In genomic region chr5:181159286-181160143, GRCh38 we compare ENCODE assay signal across 1 cellular context.
A peak's percentile ranks its signal among the peaks of the same experiment; 100 is the strongest.
TF ChIP-seq lines count a peak whose summit lies in the region.

No MANE protein-coding gene starts in this region.

TF ChIP-seq in HepG2, 621 proteins besides CTCF, POLR2A, EP300 and RAD21 (continued from another document and continues in another):
- TF ChIP-seq, protein P1, sequence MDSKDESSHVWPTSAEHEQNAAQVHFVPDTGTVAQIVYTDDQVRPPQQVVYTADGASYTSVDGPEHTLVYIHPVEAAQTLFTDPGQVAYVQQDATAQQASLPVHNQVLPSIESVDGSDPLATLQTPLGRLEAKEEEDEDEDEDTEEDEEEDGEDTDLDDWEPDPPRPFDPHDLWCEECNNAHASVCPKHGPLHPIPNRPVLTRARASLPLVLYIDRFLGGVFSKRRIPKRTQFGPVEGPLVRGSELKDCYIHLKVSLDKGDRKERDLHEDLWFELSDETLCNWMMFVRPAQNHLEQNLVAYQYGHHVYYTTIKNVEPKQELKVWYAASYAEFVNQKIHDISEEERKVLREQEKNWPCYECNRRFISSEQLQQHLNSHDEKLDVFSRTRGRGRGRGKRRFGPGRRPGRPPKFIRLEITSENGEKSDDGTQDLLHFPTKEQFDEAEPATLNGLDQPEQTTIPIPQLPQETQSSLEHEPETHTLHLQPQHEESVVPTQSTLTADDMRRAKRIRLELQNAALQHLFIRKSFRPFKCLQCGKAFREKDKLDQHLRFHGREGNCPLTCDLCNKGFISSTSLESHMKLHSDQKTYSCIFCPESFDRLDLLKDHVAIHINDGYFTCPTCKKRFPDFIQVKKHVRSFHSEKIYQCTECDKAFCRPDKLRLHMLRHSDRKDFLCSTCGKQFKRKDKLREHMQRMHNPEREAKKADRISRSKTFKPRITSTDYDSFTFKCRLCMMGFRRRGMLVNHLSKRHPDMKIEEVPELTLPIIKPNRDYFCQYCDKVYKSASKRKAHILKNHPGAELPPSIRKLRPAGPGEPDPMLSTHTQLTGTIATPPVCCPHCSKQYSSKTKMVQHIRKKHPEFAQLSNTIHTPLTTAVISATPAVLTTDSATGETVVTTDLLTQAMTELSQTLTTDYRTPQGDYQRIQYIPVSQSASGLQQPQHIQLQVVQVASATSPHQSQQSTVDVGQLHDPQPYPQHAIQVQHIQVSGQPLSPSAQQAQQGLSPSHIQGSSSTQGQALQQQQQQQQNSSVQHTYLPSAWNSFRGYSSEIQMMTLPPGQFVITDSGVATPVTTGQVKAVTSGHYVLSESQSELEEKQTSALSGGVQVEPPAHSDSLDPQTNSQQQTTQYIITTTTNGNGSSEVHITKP (CRISPR knock-in tag; IDR thresholded peaks at IDR 0.05; ENCODE audit: low read depth), result no peak
- TF ChIP-seq SUZ12 (IDR thresholded peaks at IDR 0.05; ENCODE audit: low read depth, low read length), result no peak
- TF ChIP-seq PBX2 (CRISPR knock-in tag; IDR thresholded peaks at IDR 0.05), result no peak
- TF ChIP-seq ZNF337 (CRISPR knock-in tag; IDR thresholded peaks at IDR 0.05; ENCODE audit: borderline replicate concordance, low read depth), result no peak
- no peak for TF ChIP-seq TOE1 (CRISPR knock-in tag; IDR thresholded peaks at IDR 0.05)
- peak; percentile 44 for TF ChIP-seq CBX1 (IDR thresholded peaks at IDR 0.05; ENCODE audit: low read depth)
- no peak for TF ChIP-seq FOXJ3 (CRISPR knock-in tag; IDR thresholded peaks at IDR 0.05; ENCODE audit: borderline replicate concordance)
- TF ChIP-seq, protein P2, sequence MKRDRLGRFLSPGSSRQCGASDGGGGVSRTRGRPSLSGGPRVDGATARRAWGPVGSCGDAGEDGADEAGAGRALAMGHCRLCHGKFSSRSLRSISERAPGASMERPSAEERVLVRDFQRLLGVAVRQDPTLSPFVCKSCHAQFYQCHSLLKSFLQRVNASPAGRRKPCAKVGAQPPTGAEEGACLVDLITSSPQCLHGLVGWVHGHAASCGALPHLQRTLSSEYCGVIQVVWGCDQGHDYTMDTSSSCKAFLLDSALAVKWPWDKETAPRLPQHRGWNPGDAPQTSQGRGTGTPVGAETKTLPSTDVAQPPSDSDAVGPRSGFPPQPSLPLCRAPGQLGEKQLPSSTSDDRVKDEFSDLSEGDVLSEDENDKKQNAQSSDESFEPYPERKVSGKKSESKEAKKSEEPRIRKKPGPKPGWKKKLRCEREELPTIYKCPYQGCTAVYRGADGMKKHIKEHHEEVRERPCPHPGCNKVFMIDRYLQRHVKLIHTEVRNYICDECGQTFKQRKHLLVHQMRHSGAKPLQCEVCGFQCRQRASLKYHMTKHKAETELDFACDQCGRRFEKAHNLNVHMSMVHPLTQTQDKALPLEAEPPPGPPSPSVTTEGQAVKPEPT (CRISPR knock-in tag; IDR thresholded peaks at IDR 0.05; ENCODE audit: low read depth), result no peak
- 0 out of 2 replicates have a peak, but pooled peaks have one; percentile 23 for TF ChIP-seq SPEN (CRISPR knock-in tag; IDR thresholded peaks at IDR 0.05; ENCODE audit: low read depth)
- TF ChIP-seq ZNF775 (CRISPR knock-in tag; IDR thresholded peaks at IDR 0.05; ENCODE audit: borderline replicate concordance), result no peak
- TF ChIP-seq, protein P3, sequence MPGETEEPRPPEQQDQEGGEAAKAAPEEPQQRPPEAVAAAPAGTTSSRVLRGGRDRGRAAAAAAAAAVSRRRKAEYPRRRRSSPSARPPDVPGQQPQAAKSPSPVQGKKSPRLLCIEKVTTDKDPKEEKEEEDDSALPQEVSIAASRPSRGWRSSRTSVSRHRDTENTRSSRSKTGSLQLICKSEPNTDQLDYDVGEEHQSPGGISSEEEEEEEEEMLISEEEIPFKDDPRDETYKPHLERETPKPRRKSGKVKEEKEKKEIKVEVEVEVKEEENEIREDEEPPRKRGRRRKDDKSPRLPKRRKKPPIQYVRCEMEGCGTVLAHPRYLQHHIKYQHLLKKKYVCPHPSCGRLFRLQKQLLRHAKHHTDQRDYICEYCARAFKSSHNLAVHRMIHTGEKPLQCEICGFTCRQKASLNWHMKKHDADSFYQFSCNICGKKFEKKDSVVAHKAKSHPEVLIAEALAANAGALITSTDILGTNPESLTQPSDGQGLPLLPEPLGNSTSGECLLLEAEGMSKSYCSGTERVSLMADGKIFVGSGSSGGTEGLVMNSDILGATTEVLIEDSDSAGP (CRISPR knock-in tag; IDR thresholded peaks at IDR 0.05; ENCODE audit: borderline replicate concordance), result no peak
- no peak for TF ChIP-seq ZNF562 (CRISPR knock-in tag; IDR thresholded peaks at IDR 0.05; ENCODE audit: borderline replicate concordance)
- no peak for TF ChIP-seq CHCHD3 (CRISPR knock-in tag; IDR thresholded peaks at IDR 0.05)
- TF ChIP-seq ZKSCAN5 (CRISPR knock-in tag; IDR thresholded peaks at IDR 0.05), result no peak
- TF ChIP-seq, protein P4, sequence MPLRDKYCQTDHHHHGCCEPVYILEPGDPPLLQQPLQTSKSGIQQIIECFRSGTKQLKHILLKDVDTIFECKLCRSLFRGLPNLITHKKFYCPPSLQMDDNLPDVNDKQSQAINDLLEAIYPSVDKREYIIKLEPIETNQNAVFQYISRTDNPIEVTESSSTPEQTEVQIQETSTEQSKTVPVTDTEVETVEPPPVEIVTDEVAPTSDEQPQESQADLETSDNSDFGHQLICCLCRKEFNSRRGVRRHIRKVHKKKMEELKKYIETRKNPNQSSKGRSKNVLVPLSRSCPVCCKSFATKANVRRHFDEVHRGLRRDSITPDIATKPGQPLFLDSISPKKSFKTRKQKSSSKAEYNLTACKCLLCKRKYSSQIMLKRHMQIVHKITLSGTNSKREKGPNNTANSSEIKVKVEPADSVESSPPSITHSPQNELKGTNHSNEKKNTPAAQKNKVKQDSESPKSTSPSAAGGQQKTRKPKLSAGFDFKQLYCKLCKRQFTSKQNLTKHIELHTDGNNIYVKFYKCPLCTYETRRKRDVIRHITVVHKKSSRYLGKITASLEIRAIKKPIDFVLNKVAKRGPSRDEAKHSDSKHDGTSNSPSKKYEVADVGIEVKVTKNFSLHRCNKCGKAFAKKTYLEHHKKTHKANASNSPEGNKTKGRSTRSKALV (CRISPR knock-in tag; IDR thresholded peaks at IDR 0.05), result no peak
- TF ChIP-seq, protein P5, sequence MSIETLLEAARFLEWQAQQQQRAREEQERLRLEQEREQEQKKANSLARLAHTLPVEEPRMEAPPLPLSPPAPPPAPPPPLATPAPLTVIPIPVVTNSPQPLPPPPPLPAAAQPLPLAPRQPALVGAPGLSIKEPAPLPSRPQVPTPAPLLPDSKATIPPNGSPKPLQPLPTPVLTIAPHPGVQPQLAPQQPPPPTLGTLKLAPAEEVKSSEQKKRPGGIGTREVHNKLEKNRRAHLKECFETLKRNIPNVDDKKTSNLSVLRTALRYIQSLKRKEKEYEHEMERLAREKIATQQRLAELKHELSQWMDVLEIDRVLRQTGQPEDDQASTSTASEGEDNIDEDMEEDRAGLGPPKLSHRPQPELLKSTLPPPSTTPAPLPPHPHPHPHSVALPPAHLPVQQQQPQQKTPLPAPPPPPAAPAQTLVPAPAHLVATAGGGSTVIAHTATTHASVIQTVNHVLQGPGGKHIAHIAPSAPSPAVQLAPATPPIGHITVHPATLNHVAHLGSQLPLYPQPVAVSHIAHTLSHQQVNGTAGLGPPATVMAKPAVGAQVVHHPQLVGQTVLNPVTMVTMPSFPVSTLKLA (IDR thresholded peaks at IDR 0.05), result 0 out of 2 replicates have a peak, but pooled peaks have one; percentile 7
- TF ChIP-seq, protein P6, sequence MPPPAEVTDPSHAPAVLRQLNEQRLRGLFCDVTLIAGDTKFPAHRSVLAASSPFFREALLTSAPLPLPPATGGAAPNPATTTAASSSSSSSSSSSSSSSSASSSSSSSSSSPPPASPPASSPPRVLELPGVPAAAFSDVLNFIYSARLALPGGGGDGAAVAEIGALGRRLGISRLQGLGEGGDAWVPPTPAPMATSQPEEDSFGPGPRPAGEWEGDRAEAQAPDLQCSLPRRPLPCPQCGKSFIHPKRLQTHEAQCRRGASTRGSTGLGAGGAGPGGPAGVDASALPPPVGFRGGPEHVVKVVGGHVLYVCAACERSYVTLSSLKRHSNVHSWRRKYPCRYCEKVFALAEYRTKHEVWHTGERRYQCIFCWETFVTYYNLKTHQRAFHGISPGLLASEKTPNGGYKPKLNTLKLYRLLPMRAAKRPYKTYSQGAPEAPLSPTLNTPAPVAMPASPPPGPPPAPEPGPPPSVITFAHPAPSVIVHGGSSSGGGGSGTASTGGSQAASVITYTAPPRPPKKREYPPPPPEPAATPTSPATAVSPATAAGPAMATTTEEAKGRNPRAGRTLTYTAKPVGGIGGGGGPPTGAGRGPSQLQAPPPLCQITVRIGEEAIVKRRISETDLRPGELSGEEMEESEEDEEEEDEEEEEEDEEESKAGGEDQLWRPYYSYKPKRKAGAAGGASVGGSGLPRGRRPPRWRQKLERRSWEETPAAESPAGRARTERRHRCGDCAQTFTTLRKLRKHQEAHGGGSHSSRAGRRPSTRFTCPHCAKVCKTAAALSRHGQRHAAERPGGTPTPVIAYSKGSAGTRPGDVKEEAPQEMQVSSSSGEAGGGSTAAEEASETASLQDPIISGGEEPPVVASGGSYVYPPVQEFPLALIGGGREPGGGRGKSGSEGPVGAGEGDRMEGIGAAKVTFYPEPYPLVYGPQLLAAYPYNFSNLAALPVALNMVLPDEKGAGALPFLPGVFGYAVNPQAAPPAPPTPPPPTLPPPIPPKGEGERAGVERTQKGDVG (CRISPR knock-in tag; IDR thresholded peaks at IDR 0.05; ENCODE audit: borderline replicate concordance), result no peak
- TF ChIP-seq ZNF292 (CRISPR knock-in tag; IDR thresholded peaks at IDR 0.05; ENCODE audit: borderline replicate concordance, low read depth), result no peak
- TF ChIP-seq SMARCE1 (IDR thresholded peaks at IDR 0.05; ENCODE audit: borderline replicate concordance), result no peak
- peak; percentile 23; the same call in 1 of the 2 replicates for TF ChIP-seq SALL1 (CRISPR knock-in tag; IDR thresholded peaks at IDR 0.05)
- no peak for TF ChIP-seq MEF2D (CRISPR knock-in tag; IDR thresholded peaks at IDR 0.05)
- TF ChIP-seq, protein P7, sequence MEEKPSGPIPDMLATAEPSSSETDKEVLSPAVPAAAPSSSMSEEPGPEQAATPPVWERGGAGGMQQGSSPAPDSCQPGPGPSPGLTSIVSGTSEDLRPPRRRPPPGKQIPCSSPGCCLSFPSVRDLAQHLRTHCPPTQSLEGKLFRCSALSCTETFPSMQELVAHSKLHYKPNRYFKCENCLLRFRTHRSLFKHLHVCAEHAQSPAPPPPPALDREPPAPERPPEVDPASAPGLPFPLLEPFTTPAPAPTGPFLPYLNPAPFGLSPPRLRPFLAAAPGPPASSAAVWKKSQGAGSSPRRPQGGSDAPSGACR (CRISPR knock-in tag; IDR thresholded peaks at IDR 0.05), result no peak
- TF ChIP-seq SMC3 (IDR thresholded peaks at IDR 0.05; ENCODE audit: low read length), result peak; percentile 83
- no peak for TF ChIP-seq SNAI1 (CRISPR knock-in tag; IDR thresholded peaks at IDR 0.05; ENCODE audit: borderline replicate concordance)
- no peak for TF ChIP-seq NR3C1 (CRISPR knock-in tag; IDR thresholded peaks at IDR 0.05)
- TF ChIP-seq, protein P8, sequence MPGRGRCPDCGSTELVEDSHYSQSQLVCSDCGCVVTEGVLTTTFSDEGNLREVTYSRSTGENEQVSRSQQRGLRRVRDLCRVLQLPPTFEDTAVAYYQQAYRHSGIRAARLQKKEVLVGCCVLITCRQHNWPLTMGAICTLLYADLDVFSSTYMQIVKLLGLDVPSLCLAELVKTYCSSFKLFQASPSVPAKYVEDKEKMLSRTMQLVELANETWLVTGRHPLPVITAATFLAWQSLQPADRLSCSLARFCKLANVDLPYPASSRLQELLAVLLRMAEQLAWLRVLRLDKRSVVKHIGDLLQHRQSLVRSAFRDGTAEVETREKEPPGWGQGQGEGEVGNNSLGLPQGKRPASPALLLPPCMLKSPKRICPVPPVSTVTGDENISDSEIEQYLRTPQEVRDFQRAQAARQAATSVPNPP (CRISPR knock-in tag; IDR thresholded peaks at IDR 0.05), result no peak
- TF ChIP-seq, protein P9, sequence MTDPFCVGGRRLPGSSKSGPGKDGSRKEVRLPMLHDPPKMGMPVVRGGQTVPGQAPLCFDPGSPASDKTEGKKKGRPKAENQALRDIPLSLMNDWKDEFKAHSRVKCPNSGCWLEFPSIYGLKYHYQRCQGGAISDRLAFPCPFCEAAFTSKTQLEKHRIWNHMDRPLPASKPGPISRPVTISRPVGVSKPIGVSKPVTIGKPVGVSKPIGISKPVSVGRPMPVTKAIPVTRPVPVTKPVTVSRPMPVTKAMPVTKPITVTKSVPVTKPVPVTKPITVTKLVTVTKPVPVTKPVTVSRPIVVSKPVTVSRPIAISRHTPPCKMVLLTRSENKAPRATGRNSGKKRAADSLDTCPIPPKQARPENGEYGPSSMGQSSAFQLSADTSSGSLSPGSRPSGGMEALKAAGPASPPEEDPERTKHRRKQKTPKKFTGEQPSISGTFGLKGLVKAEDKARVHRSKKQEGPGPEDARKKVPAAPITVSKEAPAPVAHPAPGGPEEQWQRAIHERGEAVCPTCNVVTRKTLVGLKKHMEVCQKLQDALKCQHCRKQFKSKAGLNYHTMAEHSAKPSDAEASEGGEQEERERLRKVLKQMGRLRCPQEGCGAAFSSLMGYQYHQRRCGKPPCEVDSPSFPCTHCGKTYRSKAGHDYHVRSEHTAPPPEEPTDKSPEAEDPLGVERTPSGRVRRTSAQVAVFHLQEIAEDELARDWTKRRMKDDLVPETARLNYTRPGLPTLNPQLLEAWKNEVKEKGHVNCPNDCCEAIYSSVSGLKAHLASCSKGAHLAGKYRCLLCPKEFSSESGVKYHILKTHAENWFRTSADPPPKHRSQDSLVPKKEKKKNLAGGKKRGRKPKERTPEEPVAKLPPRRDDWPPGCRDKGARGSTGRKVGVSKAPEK (CRISPR knock-in tag; IDR thresholded peaks at IDR 0.05; ENCODE audit: borderline replicate concordance), result no peak
- no peak for TF ChIP-seq ZNF841 (CRISPR knock-in tag; IDR thresholded peaks at IDR 0.05; ENCODE audit: borderline replicate concordance)
- peak; percentile 43 for TF ChIP-seq XRCC5 (optimal IDR thresholded peaks at IDR 0.05; ENCODE audit: low read length)
- no peak for TF ChIP-seq HIC2 (CRISPR knock-in tag; IDR thresholded peaks at IDR 0.05; ENCODE audit: low read depth)
- no peak for TF ChIP-seq ZNF333 (CRISPR knock-in tag; IDR thresholded peaks at IDR 0.05; ENCODE audit: borderline replicate concordance)
- TF ChIP-seq ZNF576 (CRISPR knock-in tag; IDR thresholded peaks at IDR 0.05), result no peak
- no peak for TF ChIP-seq ZFP36L2 (CRISPR knock-in tag; IDR thresholded peaks at IDR 0.05)
